ENCODE assay signal across 18 cellular contexts in the genomic region with DNA sequence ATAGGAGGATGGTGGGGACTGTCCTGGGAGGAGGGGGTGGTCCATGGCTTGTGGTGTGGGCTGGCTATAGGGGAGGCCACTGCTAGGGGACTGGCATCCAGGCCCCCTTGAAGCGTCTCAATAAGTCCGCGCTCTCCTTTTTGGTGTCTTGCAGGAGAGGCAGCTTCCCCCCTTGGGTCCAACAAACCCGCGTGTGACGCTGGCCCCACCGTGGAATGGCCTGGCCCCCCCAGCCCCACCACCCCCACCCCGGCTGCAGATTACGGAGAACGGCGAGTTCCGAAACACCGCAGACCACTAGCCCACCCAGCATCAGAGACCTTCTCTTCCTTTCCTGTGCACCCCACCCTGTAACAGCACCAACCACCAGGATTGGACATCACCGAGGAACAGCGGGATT.
"Had no signal": no experiment of that assay in that cellular context is flagged by ENCODE, and none has a peak within 500 bp of the region (broad histone marks: within the 10 kb centered on the region; RNA-seq: fewer than 3 reads in every experiment).

No MANE protein-coding gene starts in this region.

- H3K4me3 ChIP-seq: coronary artery, gastrocnemius medialis, heart right ventricle, left lung, right atrium auricular region, smooth muscle cell, tibial artery, vagina had no signal

- H3K27me3 Mint-ChIP-seq: activated CD4-positive, alpha-beta memory T cell treated with anti-CD3 and anti-CD28 coated beads for 36 hours; memory B cell had no signal

- H3K9me3 ChIP-seq: gastrocnemius medialis, heart right ventricle, left lung, right atrium auricular region, tibial artery, vagina had no signal

- ATAC-seq: gastrocnemius medialis, heart right ventricle, left lung had no signal

- H3K4me3 Mint-ChIP-seq: activated CD4-positive, alpha-beta memory T cell treated with anti-CD3 and anti-CD28 coated beads for 36 hours; memory B cell had no signal

- H3K4me2 ChIP-seq: smooth muscle cell had no signal

- H3K9me3 Mint-ChIP-seq: activated CD4-positive, alpha-beta memory T cell treated with anti-CD3 and anti-CD28 coated beads for 36 hours; memory B cell had no signal

- H3K27ac ChIP-seq: coronary artery, gastrocnemius medialis, right atrium auricular region, tibial artery, vagina had no signal

- H3K27ac Mint-ChIP-seq: memory B cell had no signal

- H3K27me3 ChIP-seq: gastrocnemius medialis, heart right ventricle, left lung, right atrium auricular region, tibial artery, vagina had no signal

- DNase-seq: activated CD4-positive, alpha-beta memory T cell treated with anti-CD3 and anti-CD28 coated beads for 36 hours; activated CD4-positive, CD25-positive, alpha-beta regulatory T cell; activated gamma-delta T cell treated with Interleukin-2 at 50 U/mL for 16 hours; activated T-cell treated with anti-CD3 and anti-CD28 coated beads, Interleukin-2, amount 50 U/mL, for 48 hours; effector CD8-positive, alpha-beta T cell; gastrocnemius medialis; heart right ventricle; islet precursor cell; left lung; posterior cingulate gyrus; T-helper 1 cell; tibial artery had no signal

- FAIRE-seq: astrocyte had no signal
